Comparison of ENCODE assay signal across 1 cellular context in the genomic region with DNA sequence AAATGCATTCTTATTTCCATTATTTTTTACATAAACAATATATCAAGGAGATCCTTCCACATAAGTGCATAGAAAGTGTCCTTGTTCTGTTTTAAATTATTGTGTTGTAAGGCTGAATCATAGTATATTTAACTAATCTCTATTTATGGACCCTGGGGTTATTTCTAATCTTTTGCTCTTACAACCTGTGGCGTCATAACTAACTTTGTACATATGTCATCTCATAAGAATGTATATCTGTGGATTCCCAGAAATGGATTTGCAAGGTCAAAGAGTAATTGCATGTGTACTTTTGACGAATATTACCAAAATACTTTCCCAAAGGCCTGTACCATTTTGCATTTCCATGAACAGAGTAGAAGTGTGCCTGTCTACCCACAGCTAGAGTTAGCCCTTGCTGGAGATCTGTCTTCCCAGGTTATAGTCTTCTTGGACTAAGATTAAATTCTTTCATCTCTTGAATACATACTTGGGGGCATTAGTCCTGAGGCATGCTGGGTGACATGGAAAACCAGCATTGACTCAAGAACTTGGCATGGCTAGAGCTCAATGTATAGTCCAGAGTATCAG.
TF ChIP-seq lines count a peak whose summit lies in the region.

No MANE protein-coding gene starts in this region.

TF ChIP-seq in HepG2, 621 proteins besides CTCF, POLR2A, EP300 and RAD21:
- no peak for TF ChIP-seq SOX5 (CRISPR knock-in tag; IDR thresholded peaks at IDR 0.05; ENCODE audit: borderline replicate concordance)
- TF ChIP-seq U2AF2 (IDR thresholded peaks at IDR 0.05; ENCODE audit: low read depth, low read length) = no peak
- no peak for TF ChIP-seq ZNF878 (CRISPR knock-in tag; IDR thresholded peaks at IDR 0.05)
- TF ChIP-seq, protein P1, sequence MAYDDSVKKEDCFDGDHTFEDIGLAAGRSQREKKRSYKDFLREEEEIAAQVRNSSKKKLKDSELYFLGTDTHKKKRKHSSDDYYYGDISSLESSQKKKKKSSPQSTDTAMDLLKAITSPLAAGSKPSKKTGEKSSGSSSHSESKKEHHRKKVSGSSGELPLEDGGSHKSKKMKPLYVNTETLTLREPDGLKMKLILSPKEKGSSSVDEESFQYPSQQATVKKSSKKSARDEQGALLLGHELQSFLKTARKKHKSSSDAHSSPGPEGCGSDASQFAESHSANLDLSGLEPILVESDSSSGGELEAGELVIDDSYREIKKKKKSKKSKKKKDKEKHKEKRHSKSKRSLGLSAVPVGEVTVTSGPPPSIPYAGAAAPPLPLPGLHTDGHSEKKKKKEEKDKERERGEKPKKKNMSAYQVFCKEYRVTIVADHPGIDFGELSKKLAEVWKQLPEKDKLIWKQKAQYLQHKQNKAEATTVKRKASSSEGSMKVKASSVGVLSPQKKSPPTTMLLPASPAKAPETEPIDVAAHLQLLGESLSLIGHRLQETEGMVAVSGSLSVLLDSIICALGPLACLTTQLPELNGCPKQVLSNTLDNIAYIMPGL (CRISPR knock-in tag; IDR thresholded peaks at IDR 0.05; ENCODE audit: borderline replicate concordance in 1 of 2, low read depth in 1 of 2) = no peak
- TF ChIP-seq, protein P2, sequence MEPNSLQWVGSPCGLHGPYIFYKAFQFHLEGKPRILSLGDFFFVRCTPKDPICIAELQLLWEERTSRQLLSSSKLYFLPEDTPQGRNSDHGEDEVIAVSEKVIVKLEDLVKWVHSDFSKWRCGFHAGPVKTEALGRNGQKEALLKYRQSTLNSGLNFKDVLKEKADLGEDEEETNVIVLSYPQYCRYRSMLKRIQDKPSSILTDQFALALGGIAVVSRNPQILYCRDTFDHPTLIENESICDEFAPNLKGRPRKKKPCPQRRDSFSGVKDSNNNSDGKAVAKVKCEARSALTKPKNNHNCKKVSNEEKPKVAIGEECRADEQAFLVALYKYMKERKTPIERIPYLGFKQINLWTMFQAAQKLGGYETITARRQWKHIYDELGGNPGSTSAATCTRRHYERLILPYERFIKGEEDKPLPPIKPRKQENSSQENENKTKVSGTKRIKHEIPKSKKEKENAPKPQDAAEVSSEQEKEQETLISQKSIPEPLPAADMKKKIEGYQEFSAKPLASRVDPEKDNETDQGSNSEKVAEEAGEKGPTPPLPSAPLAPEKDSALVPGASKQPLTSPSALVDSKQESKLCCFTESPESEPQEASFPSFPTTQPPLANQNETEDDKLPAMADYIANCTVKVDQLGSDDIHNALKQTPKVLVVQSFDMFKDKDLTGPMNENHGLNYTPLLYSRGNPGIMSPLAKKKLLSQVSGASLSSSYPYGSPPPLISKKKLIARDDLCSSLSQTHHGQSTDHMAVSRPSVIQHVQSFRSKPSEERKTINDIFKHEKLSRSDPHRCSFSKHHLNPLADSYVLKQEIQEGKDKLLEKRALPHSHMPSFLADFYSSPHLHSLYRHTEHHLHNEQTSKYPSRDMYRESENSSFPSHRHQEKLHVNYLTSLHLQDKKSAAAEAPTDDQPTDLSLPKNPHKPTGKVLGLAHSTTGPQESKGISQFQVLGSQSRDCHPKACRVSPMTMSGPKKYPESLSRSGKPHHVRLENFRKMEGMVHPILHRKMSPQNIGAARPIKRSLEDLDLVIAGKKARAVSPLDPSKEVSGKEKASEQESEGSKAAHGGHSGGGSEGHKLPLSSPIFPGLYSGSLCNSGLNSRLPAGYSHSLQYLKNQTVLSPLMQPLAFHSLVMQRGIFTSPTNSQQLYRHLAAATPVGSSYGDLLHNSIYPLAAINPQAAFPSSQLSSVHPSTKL (CRISPR knock-in tag; IDR thresholded peaks at IDR 0.05) = 0 out of 2 replicates have a peak, but pooled peaks have one; percentile 14
- peak; percentile 70; the same call in 1 of the 2 replicates for TF ChIP-seq ZBTB21 (CRISPR knock-in tag; IDR thresholded peaks at IDR 0.05)
- TF ChIP-seq, protein P3, sequence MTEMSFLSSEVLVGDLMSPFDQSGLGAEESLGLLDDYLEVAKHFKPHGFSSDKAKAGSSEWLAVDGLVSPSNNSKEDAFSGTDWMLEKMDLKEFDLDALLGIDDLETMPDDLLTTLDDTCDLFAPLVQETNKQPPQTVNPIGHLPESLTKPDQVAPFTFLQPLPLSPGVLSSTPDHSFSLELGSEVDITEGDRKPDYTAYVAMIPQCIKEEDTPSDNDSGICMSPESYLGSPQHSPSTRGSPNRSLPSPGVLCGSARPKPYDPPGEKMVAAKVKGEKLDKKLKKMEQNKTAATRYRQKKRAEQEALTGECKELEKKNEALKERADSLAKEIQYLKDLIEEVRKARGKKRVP (CRISPR knock-in tag; IDR thresholded peaks at IDR 0.05) = 0 out of 4 replicates have a peak, but pooled peaks of 1 of the 2 experiments have one; percentile 58
- no peak for TF ChIP-seq RNF2 (conservative IDR thresholded peaks at IDR 0.05; ENCODE audit: low read depth)
- TF ChIP-seq CREM (IDR thresholded peaks at IDR 0.05) = 0 out of 2 replicates have a peak, but pooled peaks have one; percentile 16
- TF ChIP-seq CREM (CRISPR knock-in tag; IDR thresholded peaks at IDR 0.05) = no peak
